ENCODE assay signal across 20 cellular contexts in the genomic region with DNA sequence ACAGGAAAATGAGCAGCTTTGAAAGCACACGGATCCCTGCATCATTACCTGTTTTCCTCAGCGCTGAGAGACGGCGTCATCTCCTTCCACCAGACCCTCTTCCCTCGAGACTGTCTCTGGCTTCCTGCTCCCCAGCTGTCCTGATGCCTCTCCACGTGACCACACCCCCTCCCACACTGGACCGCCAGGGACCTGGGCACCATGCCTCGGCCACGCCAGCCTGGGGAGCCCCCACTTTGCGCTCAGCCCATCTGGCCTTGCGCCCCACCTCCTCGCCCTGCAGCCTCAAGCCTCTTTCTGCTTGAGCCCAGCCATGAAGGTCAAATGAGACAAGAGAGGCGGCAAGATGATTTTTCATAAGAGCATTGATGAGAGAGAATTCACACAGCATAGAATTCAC.
"Had no signal": no experiment of that assay in that cellular context is flagged by ENCODE, and none has a peak within 500 bp of the region (broad histone marks: within the 10 kb centered on the region; RNA-seq: fewer than 3 reads in every experiment).

No MANE protein-coding gene starts in this region.

- H3K9me3 ChIP-seq: adrenal gland, SK-N-SH had no signal

- H3K4me1 ChIP-seq: SJCRH30 had no signal

- H3K9me3 Mint-ChIP-seq: activated CD8-positive, alpha-beta T cell treated with anti-CD3 and anti-CD28 coated beads for 36 hours; activated T-helper 2 cell treated with anti-CD3 and anti-CD28 coated beads, Interferon-gamma antibody, Interleukin-2, Interleukin-4, amounts not matched to agents 10 μg/mL and 5 μg/mL and 100 μg/mL, durations not matched to agents 14 hours and 24 hours and 36 hours had no signal

- H3K4me3 Mint-ChIP-seq: activated CD8-positive, alpha-beta T cell treated with anti-CD3 and anti-CD28 coated beads for 36 hours; activated naive CD8-positive, alpha-beta T cell treated with anti-CD3 and anti-CD28 coated beads, Interleukin-2, amount 10 ng/mL, durations not matched to agents 7 days and 5 days; activated T-cell treated with anti-CD3 and anti-CD28 coated beads, Interleukin-2, amount 50 U/mL, for 72 hours had no signal

- H3K4me3 ChIP-seq: adrenal gland, SJCRH30 had no signal

- H3K36me3 ChIP-seq: adrenal gland, SJCRH30 had no signal

- DNase-seq: activated CD4-positive, CD25-positive, alpha-beta regulatory T cell; activated CD8-positive, alpha-beta memory T cell treated with anti-CD3 and anti-CD28 coated beads, Interleukin-2, amount 50 U/mL, for 4 hours; activated CD8-positive, alpha-beta T cell treated with anti-CD3 and anti-CD28 coated beads for 36 hours; activated naive CD4-positive, alpha-beta T cell treated with anti-CD3 and anti-CD28 coated beads, Interleukin-2, amount 50 U/mL, for 16 hours; activated naive CD8-positive, alpha-beta T cell treated with anti-CD3 and anti-CD28 coated beads, Interleukin-2, amount 10 ng/mL, durations not matched to agents 7 days and 5 days; activated T-cell treated with anti-CD3 and anti-CD28 coated beads, Interleukin-2, amount 50 U/mL, for 72 hours; adrenal gland; KG1; NCI-H1092; NCI-H1417; NCI-H1930; NCI-H2171; NCI-H345; NCI-H510A; NCI-H526 treated with DMSO at 0.1 percent for 48 hours; NCI-H82 had no signal

- H3K27ac ChIP-seq: adrenal gland, SJCRH30, VCaP had no signal

- H3K4me2 ChIP-seq: SK-N-SH had no signal

- H3K27me3 ChIP-seq: SJCRH30 had no signal

- H3K27ac Mint-ChIP-seq: activated CD8-positive, alpha-beta T cell treated with anti-CD3 and anti-CD28 coated beads for 36 hours; activated naive CD8-positive, alpha-beta T cell treated with anti-CD3 and anti-CD28 coated beads, Interleukin-2, amount 10 ng/mL, durations not matched to agents 7 days and 5 days; activated T-cell treated with anti-CD3 and anti-CD28 coated beads, Interleukin-2, amount 50 U/mL, for 72 hours; activated T-helper 2 cell treated with anti-CD3 and anti-CD28 coated beads, Interferon-gamma antibody, Interleukin-2, Interleukin-4, amounts not matched to agents 10 μg/mL and 5 μg/mL and 100 μg/mL, durations not matched to agents 14 hours and 24 hours and 36 hours had no signal

- H3K9ac ChIP-seq: SK-N-SH had no signal
